11 cellular contexts compared by ENCODE assay signal in the genomic region with DNA sequence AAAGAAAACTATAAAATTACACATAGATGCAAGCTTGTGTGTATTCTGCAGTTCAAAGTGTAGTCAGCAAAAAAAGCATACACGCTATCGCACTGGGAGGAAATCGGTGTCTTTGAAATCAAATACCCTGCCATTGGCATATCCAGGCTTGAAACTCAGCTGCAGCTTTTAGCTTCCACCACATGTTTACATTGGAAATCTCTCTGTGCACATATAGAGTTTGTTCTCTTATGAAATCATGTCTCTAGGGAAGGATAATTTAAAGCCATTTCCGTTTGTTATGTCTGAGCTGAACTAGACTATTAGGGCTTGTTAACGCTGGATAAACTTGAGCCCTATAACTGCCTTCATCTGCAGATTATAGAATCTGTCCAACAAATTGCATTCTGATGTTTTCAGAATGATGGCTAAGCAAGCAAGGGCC.
DNase-seq lines count a peak whose midpoint lies in the region; ATAC-seq and TF ChIP-seq lines count a peak whose summit lies in the region.
"Had no signal": no experiment of that assay in that cellular context is flagged by ENCODE, and none has a peak within 500 bp of the region (broad histone marks: within the 10 kb centered on the region; RNA-seq: fewer than 3 reads in every experiment).

No MANE protein-coding gene starts in this region.

- peak overlapping the region in 4 of 5 experiments; percentile 29 to 88 (median 66) for H3K27ac Mint-ChIP-seq in brain

- H3K4me1 ChIP-seq in mucosa of descending colon (ENCODE audit: low read depth) = peaks cover 5% of the 10 kb centered on the region

- intact Hi-C loops in mucosa of descending colon (cut with DNase I, micrococcal nuclease) = no loop called here

- peak; percentile 94 for DNase-seq in DMS153 (lab: John Stamatoyannopoulos, UW)
- DNase-seq in NCI-H2107 (lab: John Stamatoyannopoulos, UW) = peak; percentile 16
- DNase-seq in mucosa of descending colon = no peak
- DNase-seq in NAMALWA (ENCODE audit: low spot score) = no peak
- no peak for DNase-seq in T1000 (lab: John Stamatoyannopoulos, UW)
- no peak for DNase-seq in DMS 273 (lab: John Stamatoyannopoulos, UW; ENCODE audit: unreplicated experiment)
- DNase-seq: activated naive CD4-positive, alpha-beta T cell treated with Interleukin-2 at 50 U/mL for 16 hours; DND-41; ovary had no signal

- no peaks in the 10 kb centered on the region for H3K27me3 Mint-ChIP-seq in brain

- H3K36me3 ChIP-seq in mucosa of descending colon (ENCODE audit: low read depth) = no peaks in the 10 kb centered on the region
- H3K36me3 ChIP-seq: ovary had no signal

- H3K4me3 Mint-ChIP-seq in brain = peak overlapping the region in 1 of 5 experiments; percentile 28

- H3K9me3 Mint-ChIP-seq in brain = peaks cover 3 to 10% (median 5%) of the 10 kb centered on the region in 5 experiments

- peaks cover 41% of the 10 kb centered on the region for H3K4me1 Mint-ChIP-seq in brain

- H3K4me3 ChIP-seq in mucosa of descending colon = no peak overlapping the region
- H3K4me3 ChIP-seq: ovary had no signal

- H3K36me3 Mint-ChIP-seq in brain = peaks cover 9% of the 10 kb centered on the region

- no peak for TF ChIP-seq CTCF in brain (conservative IDR thresholded peaks at IDR 0.05)
- TF ChIP-seq CTCF in mucosa of descending colon (IDR thresholded peaks at IDR 0.05) = no peak

- no peaks in the 10 kb centered on the region for H3K9me3 ChIP-seq in mucosa of descending colon
- H3K9me3 ChIP-seq: ovary had no signal

- ATAC-seq in mucosa of descending colon = peak; percentile 54
- ATAC-seq in GM21423 (IDR thresholded peaks at IDR 0.05; ENCODE audit: unreplicated experiment) = no peak

Comparison
In these comparisons a context has a peak if more than half of its experiments do, and no peak if none do; other contexts are left out.
1. DNase-seq: peak in DMS153 (single experiment) and NCI-H2107 (single experiment); none in mucosa of descending colon (0 of 3), NAMALWA (single experiment), T1000 (single experiment) and DMS 273 (single experiment).